2 cellular contexts compared by ENCODE assay signal in the genomic region with DNA sequence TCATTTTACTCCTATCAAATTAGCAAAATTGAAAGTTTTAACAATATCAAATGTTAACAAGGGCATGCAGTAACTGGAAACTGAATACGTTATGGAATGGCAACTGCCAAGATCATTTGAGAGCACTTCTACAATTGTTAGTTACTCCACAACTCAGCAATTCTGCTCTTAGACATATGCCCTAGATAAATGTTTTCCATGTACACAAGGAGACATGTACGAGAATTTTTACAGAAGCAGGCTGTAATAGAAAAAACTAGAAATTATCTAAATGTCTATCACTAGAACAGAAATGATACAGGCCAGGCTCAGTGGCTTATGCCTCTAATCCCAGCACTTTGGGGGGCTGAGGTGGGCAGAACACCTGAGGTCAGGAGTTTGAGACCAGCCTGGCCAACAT.
TF ChIP-seq lines count a peak whose summit lies in the region.

No MANE protein-coding gene starts in this region.

TF ChIP-seq in HEK293, 187 proteins besides CTCF, POLR2A, EP300 and RAD21:
- TF ChIP-seq ZNF140 (tag by site-specific recombination; IDR thresholded peaks at IDR 0.05) (peak; percentile 91; the same call in 1 of the 2 replicates), ZNF366 (tag by site-specific recombination; conservative IDR thresholded peaks at IDR 0.05) (no peak), ZNF585B (tag by site-specific recombination; IDR thresholded peaks at IDR 0.05) (no peak), ZNF311 (tag by site-specific recombination; IDR thresholded peaks at IDR 0.05; ENCODE audit: borderline replicate concordance) (no peak), TRIM28 (IDR thresholded peaks at IDR 0.05; ENCODE audit: borderline replicate concordance, low read length) (no peak), OVOL3 (tag by site-specific recombination; IDR thresholded peaks at IDR 0.05) (no peak), ZNF184 (tag by site-specific recombination; IDR thresholded peaks at IDR 0.05) (no peak), ZNF600 (tag by site-specific recombination; IDR thresholded peaks at IDR 0.05) (peak; percentile 51; the same call in 1 of the 2 replicates), HOXD13 (CRISPR knock-in tag; IDR thresholded peaks at IDR 0.05; ENCODE audit: borderline replicate concordance) (no peak), KLF7 (tag by site-specific recombination; IDR thresholded peaks at IDR 0.05; ENCODE audit: borderline replicate concordance) (no peak)
- TF ChIP-seq, protein P1, sequence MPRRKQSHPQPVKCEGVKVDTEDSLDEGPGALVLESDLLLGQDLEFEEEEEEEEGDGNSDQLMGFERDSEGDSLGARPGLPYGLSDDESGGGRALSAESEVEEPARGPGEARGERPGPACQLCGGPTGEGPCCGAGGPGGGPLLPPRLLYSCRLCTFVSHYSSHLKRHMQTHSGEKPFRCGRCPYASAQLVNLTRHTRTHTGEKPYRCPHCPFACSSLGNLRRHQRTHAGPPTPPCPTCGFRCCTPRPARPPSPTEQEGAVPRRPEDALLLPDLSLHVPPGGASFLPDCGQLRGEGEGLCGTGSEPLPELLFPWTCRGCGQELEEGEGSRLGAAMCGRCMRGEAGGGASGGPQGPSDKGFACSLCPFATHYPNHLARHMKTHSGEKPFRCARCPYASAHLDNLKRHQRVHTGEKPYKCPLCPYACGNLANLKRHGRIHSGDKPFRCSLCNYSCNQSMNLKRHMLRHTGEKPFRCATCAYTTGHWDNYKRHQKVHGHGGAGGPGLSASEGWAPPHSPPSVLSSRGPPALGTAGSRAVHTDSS (tag by site-specific recombination; IDR thresholded peaks at IDR 0.05): no peak
- TF ChIP-seq, protein P2, sequence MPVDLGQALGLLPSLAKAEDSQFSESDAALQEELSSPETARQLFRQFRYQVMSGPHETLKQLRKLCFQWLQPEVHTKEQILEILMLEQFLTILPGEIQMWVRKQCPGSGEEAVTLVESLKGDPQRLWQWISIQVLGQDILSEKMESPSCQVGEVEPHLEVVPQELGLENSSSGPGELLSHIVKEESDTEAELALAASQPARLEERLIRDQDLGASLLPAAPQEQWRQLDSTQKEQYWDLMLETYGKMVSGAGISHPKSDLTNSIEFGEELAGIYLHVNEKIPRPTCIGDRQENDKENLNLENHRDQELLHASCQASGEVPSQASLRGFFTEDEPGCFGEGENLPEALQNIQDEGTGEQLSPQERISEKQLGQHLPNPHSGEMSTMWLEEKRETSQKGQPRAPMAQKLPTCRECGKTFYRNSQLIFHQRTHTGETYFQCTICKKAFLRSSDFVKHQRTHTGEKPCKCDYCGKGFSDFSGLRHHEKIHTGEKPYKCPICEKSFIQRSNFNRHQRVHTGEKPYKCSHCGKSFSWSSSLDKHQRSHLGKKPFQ (tag by site-specific recombination; IDR thresholded peaks at IDR 0.05): no peak

TF ChIP-seq in K562, 482 proteins besides CTCF, POLR2A, EP300 and RAD21:
- TF ChIP-seq, protein P3, sequence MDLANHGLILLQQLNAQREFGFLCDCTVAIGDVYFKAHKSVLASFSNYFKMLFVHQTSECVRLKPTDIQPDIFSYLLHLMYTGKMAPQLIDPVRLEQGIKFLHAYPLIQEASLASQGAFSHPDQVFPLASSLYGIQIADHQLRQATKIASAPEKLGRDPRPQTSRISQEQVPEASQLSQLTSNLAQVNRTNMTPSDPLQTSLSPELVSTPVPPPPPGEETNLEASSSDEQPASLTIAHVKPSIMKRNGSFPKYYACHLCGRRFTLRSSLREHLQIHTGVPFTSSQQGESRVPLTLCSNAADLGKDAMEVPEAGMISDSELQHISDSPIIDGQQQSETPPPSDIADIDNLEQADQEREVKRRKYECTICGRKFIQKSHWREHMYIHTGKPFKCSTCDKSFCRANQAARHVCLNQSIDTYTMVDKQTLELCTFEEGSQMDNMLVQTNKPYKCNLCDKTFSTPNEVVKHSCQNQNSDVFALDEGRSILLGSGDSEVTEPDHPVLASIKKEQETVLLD (IDR thresholded peaks at IDR 0.05): no peak
- TF ChIP-seq ZNF778 (CRISPR knock-in tag; IDR thresholded peaks at IDR 0.05) (no peak), RUNX1 (IDR thresholded peaks at IDR 0.05; ENCODE audit: low read depth) (no peak), KLF10 (CRISPR knock-in tag; IDR thresholded peaks at IDR 0.05) (no peak), RFX5 (IDR thresholded peaks at IDR 0.05; ENCODE audit: low read depth, low read length) (no peak)
- TF ChIP-seq, protein P4, sequence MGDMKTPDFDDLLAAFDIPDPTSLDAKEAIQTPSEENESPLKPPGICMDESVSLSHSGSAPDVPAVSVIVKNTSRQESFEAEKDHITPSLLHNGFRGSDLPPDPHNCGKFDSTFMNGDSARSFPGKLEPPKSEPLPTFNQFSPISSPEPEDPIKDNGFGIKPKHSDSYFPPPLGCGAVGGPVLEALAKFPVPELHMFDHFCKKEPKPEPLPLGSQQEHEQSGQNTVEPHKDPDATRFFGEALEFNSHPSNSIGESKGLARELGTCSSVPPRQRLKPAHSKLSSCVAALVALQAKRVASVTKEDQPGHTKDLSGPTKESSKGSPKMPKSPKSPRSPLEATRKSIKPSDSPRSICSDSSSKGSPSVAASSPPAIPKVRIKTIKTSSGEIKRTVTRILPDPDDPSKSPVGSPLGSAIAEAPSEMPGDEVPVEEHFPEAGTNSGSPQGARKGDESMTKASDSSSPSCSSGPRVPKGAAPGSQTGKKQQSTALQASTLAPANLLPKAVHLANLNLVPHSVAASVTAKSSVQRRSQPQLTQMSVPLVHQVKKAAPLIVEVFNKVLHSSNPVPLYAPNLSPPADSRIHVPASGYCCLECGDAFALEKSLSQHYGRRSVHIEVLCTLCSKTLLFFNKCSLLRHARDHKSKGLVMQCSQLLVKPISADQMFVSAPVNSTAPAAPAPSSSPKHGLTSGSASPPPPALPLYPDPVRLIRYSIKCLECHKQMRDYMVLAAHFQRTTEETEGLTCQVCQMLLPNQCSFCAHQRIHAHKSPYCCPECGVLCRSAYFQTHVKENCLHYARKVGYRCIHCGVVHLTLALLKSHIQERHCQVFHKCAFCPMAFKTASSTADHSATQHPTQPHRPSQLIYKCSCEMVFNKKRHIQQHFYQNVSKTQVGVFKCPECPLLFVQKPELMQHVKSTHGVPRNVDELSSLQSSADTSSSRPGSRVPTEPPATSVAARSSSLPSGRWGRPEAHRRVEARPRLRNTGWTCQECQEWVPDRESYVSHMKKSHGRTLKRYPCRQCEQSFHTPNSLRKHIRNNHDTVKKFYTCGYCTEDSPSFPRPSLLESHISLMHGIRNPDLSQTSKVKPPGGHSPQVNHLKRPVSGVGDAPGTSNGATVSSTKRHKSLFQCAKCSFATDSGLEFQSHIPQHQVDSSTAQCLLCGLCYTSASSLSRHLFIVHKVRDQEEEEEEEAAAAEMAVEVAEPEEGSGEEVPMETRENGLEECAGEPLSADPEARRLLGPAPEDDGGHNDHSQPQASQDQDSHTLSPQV (IDR thresholded peaks at IDR 0.05): 0 out of 2 replicates have a peak, but pooled peaks have one; percentile 4
- TF ChIP-seq, protein P5, sequence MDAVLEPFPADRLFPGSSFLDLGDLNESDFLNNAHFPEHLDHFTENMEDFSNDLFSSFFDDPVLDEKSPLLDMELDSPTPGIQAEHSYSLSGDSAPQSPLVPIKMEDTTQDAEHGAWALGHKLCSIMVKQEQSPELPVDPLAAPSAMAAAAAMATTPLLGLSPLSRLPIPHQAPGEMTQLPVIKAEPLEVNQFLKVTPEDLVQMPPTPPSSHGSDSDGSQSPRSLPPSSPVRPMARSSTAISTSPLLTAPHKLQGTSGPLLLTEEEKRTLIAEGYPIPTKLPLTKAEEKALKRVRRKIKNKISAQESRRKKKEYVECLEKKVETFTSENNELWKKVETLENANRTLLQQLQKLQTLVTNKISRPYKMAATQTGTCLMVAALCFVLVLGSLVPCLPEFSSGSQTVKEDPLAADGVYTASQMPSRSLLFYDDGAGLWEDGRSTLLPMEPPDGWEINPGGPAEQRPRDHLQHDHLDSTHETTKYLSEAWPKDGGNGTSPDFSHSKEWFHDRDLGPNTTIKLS (IDR thresholded peaks at IDR 0.05; ENCODE audit: borderline replicate concordance, low read depth): no peak
TF ChIP-seq in K562: peak in this region for 1.
